21 cellular contexts compared by ENCODE assay signal in the genomic region with DNA sequence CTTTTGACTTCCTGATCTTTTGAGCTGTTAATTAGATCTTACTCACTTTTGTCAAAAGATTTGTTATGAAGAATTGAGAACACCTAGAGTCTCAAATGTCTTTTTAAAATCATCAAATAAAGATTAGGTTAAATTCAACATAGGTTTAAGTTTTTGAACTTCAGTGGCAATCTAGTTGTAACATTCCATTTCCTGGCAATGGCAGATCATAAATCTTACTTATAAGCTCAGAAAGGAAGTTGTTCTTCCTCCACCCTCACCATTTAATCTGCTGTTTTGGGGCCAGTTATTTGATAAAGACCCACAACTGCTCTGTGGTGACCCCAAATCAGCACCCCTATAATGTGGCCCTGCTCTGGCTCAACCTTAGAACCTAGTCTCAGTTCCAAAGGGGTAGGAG.
DNase-seq lines count a peak whose midpoint lies in the region; ATAC-seq and TF ChIP-seq lines count a peak whose summit lies in the region.
"Had no signal": no experiment of that assay in that cellular context is flagged by ENCODE, and none has a peak within 500 bp of the region (broad histone marks: within the 10 kb centered on the region; RNA-seq: fewer than 3 reads in every experiment).

No MANE protein-coding gene starts in this region.

- no peaks in the 10 kb centered on the region for H3K9me3 Mint-ChIP-seq in activated naive CD4-positive, alpha-beta T cell treated with anti-CD3 and anti-CD28 coated beads, Interleukin-2, amount 10 ng/mL, durations not matched to agents 7 days and 5 days
- no peaks in the 10 kb centered on the region for H3K9me3 Mint-ChIP-seq in activated naive CD8-positive, alpha-beta T cell treated with anti-CD3 and anti-CD28 coated beads, Interleukin-2, amount 50 U/mL, for 24 hours
- no peaks in the 10 kb centered on the region for H3K9me3 Mint-ChIP-seq in stimulated activated memory B cell treated with anti-CD40 and anti-IgM and Interleukin-4, amounts not matched to agents 10 μg/mL and 1 μg/mL and 100 μg/mL, for 72 hours
- no peaks in the 10 kb centered on the region for H3K9me3 Mint-ChIP-seq in mesothelial cell of epicardium
- H3K9me3 Mint-ChIP-seq: brain had no signal

- no peaks in the 10 kb centered on the region for H3K27me3 Mint-ChIP-seq in activated naive CD4-positive, alpha-beta T cell treated with anti-CD3 and anti-CD28 coated beads, Interleukin-2, amount 10 ng/mL, durations not matched to agents 7 days and 5 days
- H3K27me3 Mint-ChIP-seq in activated naive CD8-positive, alpha-beta T cell treated with anti-CD3 and anti-CD28 coated beads, Interleukin-2, amount 50 U/mL, for 24 hours: no peaks in the 10 kb centered on the region
- no peaks in the 10 kb centered on the region for H3K27me3 Mint-ChIP-seq in stimulated activated memory B cell treated with anti-CD40 and anti-IgM and Interleukin-4, amounts not matched to agents 10 μg/mL and 1 μg/mL and 100 μg/mL, for 72 hours
- H3K27me3 Mint-ChIP-seq in mesothelial cell of epicardium (ENCODE audit: low read depth): peaks cover 18% of the 10 kb centered on the region

- H2AFZ ChIP-seq in OCI-LY7 (ENCODE audit: low read length): peak overlapping the region; percentile 89
- H2AFZ ChIP-seq in PC-3 (ENCODE audit: low read length): no peak overlapping the region

- H3K4me2 ChIP-seq in OCI-LY7 (ENCODE audit: low read length): peak overlapping the region; percentile 14; the same call in 1 of the 2 replicates
- no peak overlapping the region for H3K4me2 ChIP-seq in PC-3 (ENCODE audit: low read length)

- no peaks in the 10 kb centered on the region for H3K9me2 ChIP-seq in OCI-LY7 (ENCODE audit: insufficient read depth, low read length)
- H3K9me2 ChIP-seq in PC-3 (replicated peaks; ENCODE audit: low read length): no peaks in the 10 kb centered on the region

- no peak overlapping the region for H3K4me3 ChIP-seq in OCI-LY7 (ENCODE audit: low read depth, low read length, poor library complexity, severe bottlenecking)
- no peak overlapping the region for H3K4me3 ChIP-seq in PC-3 (ENCODE audit: low read length)
- H3K4me3 ChIP-seq: colonic mucosa had no signal

- peaks cover 28% of the 10 kb centered on the region for H3K36me3 Mint-ChIP-seq in activated naive CD4-positive, alpha-beta T cell treated with anti-CD3 and anti-CD28 coated beads, Interleukin-2, amount 10 ng/mL, durations not matched to agents 7 days and 5 days
- no peaks in the 10 kb centered on the region for H3K36me3 Mint-ChIP-seq in activated naive CD8-positive, alpha-beta T cell treated with anti-CD3 and anti-CD28 coated beads, Interleukin-2, amount 50 U/mL, for 24 hours (ENCODE audit: low read depth)
- no peaks in the 10 kb centered on the region for H3K36me3 Mint-ChIP-seq in stimulated activated memory B cell treated with anti-CD40 and anti-IgM and Interleukin-4, amounts not matched to agents 10 μg/mL and 1 μg/mL and 100 μg/mL, for 72 hours
- H3K36me3 Mint-ChIP-seq in mesothelial cell of epicardium: no peaks in the 10 kb centered on the region
- H3K36me3 Mint-ChIP-seq: brain had no signal

- no peak for DNase-seq in activated naive CD4-positive, alpha-beta T cell treated with anti-CD3 and anti-CD28 coated beads, Interleukin-2, amount 10 ng/mL, durations not matched to agents 7 days and 5 days
- no peak for DNase-seq in activated naive CD4-positive, alpha-beta T cell treated with Interleukin-2 at 50 U/mL for 16 hours
- DNase-seq in OCI-LY7 (ENCODE audit: low spot score) (no peak), mesothelial cell of epicardium (ENCODE audit: low spot score in 2 of 2, unreplicated experiment in 2 of 2) (no peak), left cardiac atrium (no peak), PC-3 (no peak)
- no peak for DNase-seq in activated naive CD8-positive, alpha-beta T cell treated with anti-CD3 and anti-CD28 coated beads, Interleukin-2, amount 50 U/mL, for 24 hours
- DNase-seq: activated naive CD4-positive, alpha-beta T cell treated with anti-CD3 and anti-CD28 coated beads, Interleukin-2, amount 50 U/mL, for 16 hours; colonic mucosa; DMS79; glutamatergic neuron; left colon; NCI-H1048; NCI-H187 treated with DMSO at 0.1 percent for 48 hours; NCI-H226; NCI-H774; SIG-M5; trophoblast cell had no signal

- peaks cover 61% of the 10 kb centered on the region for H3K4me1 ChIP-seq in OCI-LY7 (ENCODE audit: insufficient read depth, low read length, poor library complexity, severe bottlenecking)
- H3K4me1 ChIP-seq in PC-3 (ENCODE audit: insufficient read depth, low read length): no peaks in the 10 kb centered on the region
- H3K4me1 ChIP-seq: colonic mucosa had no signal

- TF ChIP-seq CTCF in OCI-LY7 (conservative IDR thresholded peaks at IDR 0.05; ENCODE audit: low read length): no peak
- TF ChIP-seq CTCF in mesothelial cell of epicardium (IDR thresholded peaks at IDR 0.05; ENCODE audit: unreplicated experiment): no peak
- TF ChIP-seq CTCF in PC-3 (conservative IDR thresholded peaks at IDR 0.05; ENCODE audit: low read depth, low read length): no peak

- BruUV-seq in OCI-LY7 (replicated peaks; lab: Mats Ljungman, UMichigan) (no TSS peak), PC-3 (replicated peaks; lab: Mats Ljungman, UMichigan) (no TSS peak)

- ATAC-seq in activated naive CD8-positive, alpha-beta T cell treated with anti-CD3 and anti-CD28 coated beads, Interleukin-2, amount 50 U/mL, for 24 hours: no peak
- ATAC-seq in stimulated activated memory B cell treated with anti-CD40 and anti-IgM and Interleukin-4, amounts not matched to agents 10 μg/mL and 1 μg/mL and 100 μg/mL, for 72 hours: no peak
- ATAC-seq in left cardiac atrium (no peak), PC-3 (no peak)
- ATAC-seq: left colon had no signal

- H3K36me3 ChIP-seq in OCI-LY7 (ENCODE audit: insufficient read depth, low read length): no peaks in the 10 kb centered on the region
- no peaks in the 10 kb centered on the region for H3K36me3 ChIP-seq in PC-3 (ENCODE audit: low read depth, low read length)
- H3K36me3 ChIP-seq: colonic mucosa had no signal

- H4K20me1 ChIP-seq in OCI-LY7 (ENCODE audit: insufficient read depth, low read length): no peaks in the 10 kb centered on the region
- H4K20me1 ChIP-seq in PC-3 (ENCODE audit: low read length): no peaks in the 10 kb centered on the region

- no peak overlapping the region for H3K9ac ChIP-seq in PC-3 (ENCODE audit: low read length)

- H3K27ac ChIP-seq in OCI-LY7 (ENCODE audit: low read depth, low read length, poor library complexity, severe bottlenecking) (no peak overlapping the region), PC-3 (ENCODE audit: low read length) (no peak overlapping the region)
- H3K27ac ChIP-seq: colonic mucosa had no signal

- intact Hi-C loops in OCI-LY7 (cut with micrococcal nuclease; ENCODE audit: unreplicated experiment) (no loop called here), left cardiac atrium (cut with DNase I) (loop anchor here in 1 of 2 donors (10.0 kb wide), 1 partner anchor 193 kb away; no protein-coding TSS in a partner anchor), PC-3 (cut with micrococcal nuclease) (no loop called here)

- H3K27ac Mint-ChIP-seq in activated naive CD4-positive, alpha-beta T cell treated with anti-CD3 and anti-CD28 coated beads, Interleukin-2, amount 10 ng/mL, durations not matched to agents 7 days and 5 days: peak overlapping the region; percentile 85
- H3K27ac Mint-ChIP-seq in activated naive CD8-positive, alpha-beta T cell treated with anti-CD3 and anti-CD28 coated beads, Interleukin-2, amount 50 U/mL, for 24 hours: peak overlapping the region; percentile 55
- H3K27ac Mint-ChIP-seq in stimulated activated memory B cell treated with anti-CD40 and anti-IgM and Interleukin-4, amounts not matched to agents 10 μg/mL and 1 μg/mL and 100 μg/mL, for 72 hours: peak overlapping the region; percentile 16
- no peak overlapping the region for H3K27ac Mint-ChIP-seq in mesothelial cell of epicardium
- H3K27ac Mint-ChIP-seq: progenitor cell of endocrine pancreas had no signal

- H3K9me3 ChIP-seq in OCI-LY7 (ENCODE audit: low read length): no peaks in the 10 kb centered on the region
- no peaks in the 10 kb centered on the region for H3K9me3 ChIP-seq in PC-3 (ENCODE audit: low read length)
- H3K9me3 ChIP-seq: colonic mucosa had no signal

- POLR2A ChIA-PET in OCI-LY7 (lab: Charles Lee) (interaction anchor here (0.6 to 2.2 kb wide), 6 partner anchors 10 to 86 kb away, joined by 3 to 14 read pairs (median 6); no protein-coding TSS in a partner anchor), PC-3 (lab: Charles Lee; ENCODE audit: unreplicated experiment) (interaction anchor here (0.7 kb wide), 1 partner anchor 219 kb away, joined by 4 read pairs; no protein-coding TSS in a partner anchor)

- peaks cover 55% of the 10 kb centered on the region for H3K27me3 ChIP-seq in PC-3 (ENCODE audit: low read length)
- H3K27me3 ChIP-seq: colonic mucosa had no signal

- H3F3A ChIP-seq in PC-3 (ENCODE audit: low read length, unreplicated experiment): no peaks in the 10 kb centered on the region

- no peaks in the 10 kb centered on the region for H3K79me2 ChIP-seq in OCI-LY7 (ENCODE audit: insufficient read depth, low read depth, low read length)
- no peaks in the 10 kb centered on the region for H3K79me2 ChIP-seq in PC-3 (ENCODE audit: low read length)

- peaks cover 92% of the 10 kb centered on the region for H3K4me1 Mint-ChIP-seq in activated naive CD4-positive, alpha-beta T cell treated with anti-CD3 and anti-CD28 coated beads, Interleukin-2, amount 10 ng/mL, durations not matched to agents 7 days and 5 days
- peaks cover 92% of the 10 kb centered on the region for H3K4me1 Mint-ChIP-seq in activated naive CD8-positive, alpha-beta T cell treated with anti-CD3 and anti-CD28 coated beads, Interleukin-2, amount 50 U/mL, for 24 hours
- peaks cover 36% of the 10 kb centered on the region for H3K4me1 Mint-ChIP-seq in stimulated activated memory B cell treated with anti-CD40 and anti-IgM and Interleukin-4, amounts not matched to agents 10 μg/mL and 1 μg/mL and 100 μg/mL, for 72 hours
- H3K4me1 Mint-ChIP-seq in mesothelial cell of epicardium: peaks cover 8% of the 10 kb centered on the region

- CTCF ChIA-PET in activated naive CD4-positive, alpha-beta T cell treated with anti-CD3 and anti-CD28 coated beads, Interleukin-2, amount 10 ng/mL, durations not matched to agents 7 days and 5 days (lab: Charles Lee): interaction anchor here (1.8 to 9.7 kb wide), 3 partner anchors 16 to 23 kb away, joined by 5 to 76 read pairs (median 10); no protein-coding TSS in a partner anchor
- CTCF ChIA-PET in OCI-LY7 (lab: Charles Lee; ENCODE audit: unreplicated experiment) (no interaction called here), PC-3 (lab: Charles Lee) (interaction anchor here (1.0 kb wide), 1 partner anchor 32 kb away, joined by 4 read pairs; no protein-coding TSS in a partner anchor)

- H3K4me3 Mint-ChIP-seq in activated naive CD4-positive, alpha-beta T cell treated with anti-CD3 and anti-CD28 coated beads, Interleukin-2, amount 10 ng/mL, durations not matched to agents 7 days and 5 days: no peak overlapping the region
- no peak overlapping the region for H3K4me3 Mint-ChIP-seq in activated naive CD8-positive, alpha-beta T cell treated with anti-CD3 and anti-CD28 coated beads, Interleukin-2, amount 50 U/mL, for 24 hours
- no peak overlapping the region for H3K4me3 Mint-ChIP-seq in stimulated activated memory B cell treated with anti-CD40 and anti-IgM and Interleukin-4, amounts not matched to agents 10 μg/mL and 1 μg/mL and 100 μg/mL, for 72 hours
- H3K4me3 Mint-ChIP-seq in mesothelial cell of epicardium: no peak overlapping the region
